In genomic region chr3:195522254-195523023, GRCh38 we compare ENCODE assay signal across 8 cellular contexts. TPM values are rescaled to one million over a fixed set of nuclear protein-coding genes. Genes with fewer than 3 reads are reported as not detected.
DNase-seq lines count a peak whose midpoint lies in the region; ATAC-seq, FAIRE-seq and TF ChIP-seq lines count a peak whose summit lies in the region.

No MANE protein-coding gene starts in this region.

- WGBS in heart left ventricle, 4 donors = 59 to 66% (median 64%) methylated on average over 6 of the region's 6 CpGs

- no peak for DNase-seq in heart left ventricle
- DNase-seq in cardiac septum (ENCODE audit: low spot score) = no peak
- DNase-seq in NAMALWA (ENCODE audit: low spot score) = peak; percentile 64
- peak in 1 of 2 donors; percentile 37 for DNase-seq in frontal cortex (ENCODE audit: low spot score in 2 of 2)
- DNase-seq in stimulated activated effector memory CD8-positive, alpha-beta T cell treated with anti-CD3 and anti-CD28 coated beads, Interleukin-12 subunit alpha, Interleukin-12 subunit beta, amount 100 ng/mL, for 72 hours (ENCODE audit: low spot score in 2 of 2) = no peak
- no peak for DNase-seq in MG63

- H3K4me3 Mint-ChIP-seq in stimulated activated effector memory CD8-positive, alpha-beta T cell treated with anti-CD3 and anti-CD28 coated beads, Interleukin-12 subunit alpha, Interleukin-12 subunit beta, amount 100 ng/mL, for 72 hours = no peak overlapping the region

- no peak overlapping the region for H3K27ac ChIP-seq in heart left ventricle
- H3K27ac ChIP-seq in VCaP = no peak overlapping the region

- H3K27ac Mint-ChIP-seq in stimulated activated effector memory CD8-positive, alpha-beta T cell treated with anti-CD3 and anti-CD28 coated beads, Interleukin-12 subunit alpha, Interleukin-12 subunit beta, amount 100 ng/mL, for 72 hours = peak overlapping the region; percentile 20

- ATAC-seq in heart left ventricle = no peak
- ATAC-seq in stimulated activated effector memory CD8-positive, alpha-beta T cell treated with anti-CD3 and anti-CD28 coated beads, Interleukin-12 subunit alpha, Interleukin-12 subunit beta, amount 100 ng/mL, for 72 hours = no peak
- ATAC-seq in HG03095 (IDR thresholded peaks at IDR 0.05; ENCODE audit: unreplicated experiment) = no peak

- no peaks in the 10 kb centered on the region for H3K27me3 ChIP-seq in heart left ventricle
- H3K27me3 ChIP-seq in MG63 = no peaks in the 10 kb centered on the region

- TF ChIP-seq POLR2A in heart left ventricle (IDR thresholded peaks at IDR 0.05) = no peak

- H3K4me1 Mint-ChIP-seq in stimulated activated effector memory CD8-positive, alpha-beta T cell treated with anti-CD3 and anti-CD28 coated beads, Interleukin-12 subunit alpha, Interleukin-12 subunit beta, amount 100 ng/mL, for 72 hours = peaks cover 16% of the 10 kb centered on the region

- H3K36me3 ChIP-seq in heart left ventricle (peaks cover 0 to 74% (median 49%) of the 10 kb centered on the region in 9 donors), MG63 (peaks cover 3% of the 10 kb centered on the region)

- H3K9me3 ChIP-seq in heart left ventricle (no peaks in the 10 kb centered on the region), MG63 (no peaks in the 10 kb centered on the region)

- no peaks in the 10 kb centered on the region for H3K9me3 Mint-ChIP-seq in stimulated activated effector memory CD8-positive, alpha-beta T cell treated with anti-CD3 and anti-CD28 coated beads, Interleukin-12 subunit alpha, Interleukin-12 subunit beta, amount 100 ng/mL, for 72 hours

- peaks cover 100% of the 10 kb centered on the region for H3K36me3 Mint-ChIP-seq in stimulated activated effector memory CD8-positive, alpha-beta T cell treated with anti-CD3 and anti-CD28 coated beads, Interleukin-12 subunit alpha, Interleukin-12 subunit beta, amount 100 ng/mL, for 72 hours

- H3K4me3 ChIP-seq in heart left ventricle = no peak overlapping the region
- H3K4me3 ChIP-seq in MG63 = no peak overlapping the region

- TF ChIP-seq CTCF in heart left ventricle (IDR thresholded peaks at IDR 0.05) (peak; percentile 69 to 93 (median 78)), VCaP (conservative IDR thresholded peaks at IDR 0.05) (peak; percentile 67)

- peak; percentile 98 for FAIRE-seq in frontal cortex (lab: Jason Lieb, UNC)

- intact Hi-C loops in heart left ventricle (cut with DNase I) (loop anchor here (1.0 to 10.0 kb wide), 9 partner anchors 78 to 858 kb away; partner anchors contain the start of genes XXYLT1 (in 9 of the 10), ACAP2 (in 1 of the 10), FAM43A (in 1 of the 10) and LSG1 (in 1 of the 10)), cardiac septum (cut with DNase I) (loop anchor here (1.0 to 5.0 kb wide), 2 partner anchors 251 to 840 kb away; partner anchors contain the start of gene XXYLT1)

- peaks cover 0 to 6% (median 0%) of the 10 kb centered on the region in 12 donors for H3K4me1 ChIP-seq in heart left ventricle

RNA-seq across cellular contexts. Expression of gene PPP1R2, which starts 20.7 kb away (rescaled TPM):
- total RNA-seq in heart left ventricle (10 to 100 TPM; 35.1 to 63.6 (median 44.0) TPM), cardiac septum (53.6 TPM), frontal cortex (181 TPM)
- 10 to 100 TPM; 16.8 to 42.6 TPM for polyA plus RNA-seq in heart left ventricle
- 30.9 and 43.4 TPM in 2 replicates for total RNA-seq in MG63 (2014; rRNA removed; shearing (Covaris generic); ENCODE audit: low replicate concordance)
